Comparison of ENCODE assay signal across 34 cellular contexts in the genomic region with DNA sequence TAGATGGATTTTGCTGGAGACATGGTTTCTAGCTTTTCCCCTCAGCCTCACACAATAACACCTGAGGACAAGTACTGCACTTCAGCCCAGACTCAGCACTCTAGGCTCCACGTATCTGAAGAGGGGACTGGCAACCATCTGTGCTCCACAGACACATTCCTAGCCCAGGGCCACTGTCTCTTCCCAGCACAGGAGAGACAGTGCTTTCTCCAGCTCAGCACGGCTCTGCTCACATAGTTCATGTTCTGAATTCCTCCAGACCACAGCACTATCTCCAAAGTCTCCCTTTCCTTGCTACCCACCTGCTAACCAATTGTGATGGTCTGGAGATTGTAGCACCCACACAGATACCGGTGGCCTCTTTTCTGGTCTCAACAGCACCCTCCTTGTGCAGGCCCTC.
"Had no signal": no experiment of that assay in that cellular context is flagged by ENCODE, and none has a peak within 500 bp of the region (broad histone marks: within the 10 kb centered on the region; RNA-seq: fewer than 3 reads in every experiment).

No MANE protein-coding gene starts in this region.

- H3K9me3 Mint-ChIP-seq: activated CD4-positive, alpha-beta memory T cell treated with anti-CD3 and anti-CD28 coated beads for 36 hours; activated CD4-positive, alpha-beta T cell treated with anti-CD3 and anti-CD28 coated beads, Interleukin-2, amount 10 ng/mL, durations not matched to agents 24 days and 14 days; activated naive CD4-positive, alpha-beta T cell treated with anti-CD3 and anti-CD28 coated beads for 36 hours; activated naive CD8-positive, alpha-beta T cell treated with anti-CD3 and anti-CD28 coated beads for 36 hours; activated T-helper 1 cell treated with anti-CD3 and anti-CD28 coated beads, Interleukin-12 subunit alpha, Interleukin-12 subunit beta, Interleukin-2, Interleukin-4 antibody, amounts not matched to agents 30 ng/mL and 10 ng/mL and 1 ng/mL, durations not matched to agents 14 hours and 24 hours and 36 hours; naive thymus-derived CD4-positive, alpha-beta T cell; stimulated activated memory B cell treated with anti-CD40 and anti-IgM and Interleukin-4, amounts not matched to agents 10 μg/mL and 1 μg/mL and 100 μg/mL, for 72 hours; stimulated activated naive CD8-positive, alpha-beta T cell treated with anti-CD3 and anti-CD28 coated beads, Interleukin-15, amount 100 ng/mL, for 72 hours had no signal

- H3K4me3 Mint-ChIP-seq: activated CD4-positive, alpha-beta memory T cell treated with anti-CD3 and anti-CD28 coated beads for 36 hours; activated CD4-positive, alpha-beta T cell treated with anti-CD3 and anti-CD28 coated beads, Interleukin-2, amount 10 ng/mL, durations not matched to agents 24 days and 14 days; activated naive CD4-positive, alpha-beta T cell treated with anti-CD3 and anti-CD28 coated beads for 36 hours; activated naive CD8-positive, alpha-beta T cell treated with anti-CD3 and anti-CD28 coated beads for 36 hours; activated T-helper 1 cell treated with anti-CD3 and anti-CD28 coated beads, Interleukin-12 subunit alpha, Interleukin-12 subunit beta, Interleukin-2, Interleukin-4 antibody, amounts not matched to agents 30 ng/mL and 10 ng/mL and 1 ng/mL, durations not matched to agents 14 hours and 24 hours and 36 hours; naive thymus-derived CD4-positive, alpha-beta T cell; stimulated activated memory B cell treated with anti-CD40 and anti-IgM and Interleukin-4, amounts not matched to agents 10 μg/mL and 1 μg/mL and 100 μg/mL, for 72 hours; stimulated activated naive CD8-positive, alpha-beta T cell treated with anti-CD3 and anti-CD28 coated beads, Interleukin-15, amount 100 ng/mL, for 72 hours; T-helper 17 cell had no signal

- H3K27ac Mint-ChIP-seq: activated CD4-positive, alpha-beta memory T cell treated with anti-CD3 and anti-CD28 coated beads for 36 hours; activated CD4-positive, alpha-beta T cell treated with anti-CD3 and anti-CD28 coated beads, Interleukin-2, amount 10 ng/mL, durations not matched to agents 24 days and 14 days; activated naive CD4-positive, alpha-beta T cell treated with anti-CD3 and anti-CD28 coated beads for 36 hours; activated naive CD8-positive, alpha-beta T cell treated with anti-CD3 and anti-CD28 coated beads for 36 hours; activated T-helper 1 cell treated with anti-CD3 and anti-CD28 coated beads, Interleukin-12 subunit alpha, Interleukin-12 subunit beta, Interleukin-2, Interleukin-4 antibody, amounts not matched to agents 30 ng/mL and 10 ng/mL and 1 ng/mL, durations not matched to agents 14 hours and 24 hours and 36 hours; naive thymus-derived CD4-positive, alpha-beta T cell; progenitor cell of endocrine pancreas; stimulated activated memory B cell treated with anti-CD40 and anti-IgM and Interleukin-4, amounts not matched to agents 10 μg/mL and 1 μg/mL and 100 μg/mL, for 72 hours; stimulated activated naive CD8-positive, alpha-beta T cell treated with anti-CD3 and anti-CD28 coated beads, Interleukin-15, amount 100 ng/mL, for 72 hours; T-helper 17 cell had no signal

- H3K4me1 ChIP-seq: adrenal gland, ascending aorta, gastrocnemius medialis, left lung, lower lobe of right lung, right lobe of liver, upper lobe of right lung had no signal

- FAIRE-seq: colon, endometrium, small intestine had no signal

- H3K27ac ChIP-seq: adrenal gland, ascending aorta, epithelial cell of prostate, gastrocnemius medialis, hepatocyte, left lung, lower lobe of right lung, ovary, right lobe of liver, upper lobe of right lung had no signal

- H3K4me3 ChIP-seq: adrenal gland, ascending aorta, gastrocnemius medialis, hepatocyte, left lung, lower lobe of right lung, ovary, right lobe of liver, upper lobe of right lung had no signal

- H3K9me3 ChIP-seq: adrenal gland, ascending aorta, gastrocnemius medialis, left lung, lower lobe of right lung, ovary, right lobe of liver, upper lobe of right lung had no signal

- H3K36me3 ChIP-seq: adrenal gland, ascending aorta, gastrocnemius medialis, left lung, lower lobe of right lung, ovary, right lobe of liver, upper lobe of right lung had no signal

- ATAC-seq: gastrocnemius medialis; left lung; lower lobe of right lung; naive thymus-derived CD4-positive, alpha-beta T cell; right lobe of liver; stimulated activated memory B cell treated with anti-CD40 and anti-IgM and Interleukin-4, amounts not matched to agents 10 μg/mL and 1 μg/mL and 100 μg/mL, for 72 hours; stimulated activated naive CD8-positive, alpha-beta T cell treated with anti-CD3 and anti-CD28 coated beads, Interleukin-15, amount 100 ng/mL, for 72 hours; T-helper 17 cell; upper lobe of right lung had no signal

- H3K36me3 Mint-ChIP-seq: activated CD4-positive, alpha-beta memory T cell treated with anti-CD3 and anti-CD28 coated beads for 36 hours; activated naive CD8-positive, alpha-beta T cell treated with anti-CD3 and anti-CD28 coated beads for 36 hours; naive thymus-derived CD4-positive, alpha-beta T cell; stimulated activated memory B cell treated with anti-CD40 and anti-IgM and Interleukin-4, amounts not matched to agents 10 μg/mL and 1 μg/mL and 100 μg/mL, for 72 hours had no signal

- DNase-seq: activated CD4-positive, alpha-beta memory T cell treated with anti-CD3 and anti-CD28 coated beads for 36 hours; activated CD4-positive, alpha-beta T cell treated with anti-CD3 and anti-CD28 coated beads, Interleukin-2, amount 10 ng/mL, durations not matched to agents 24 days and 14 days; activated CD4-positive, CD25-positive, alpha-beta regulatory T cell treated with anti-CD3 and anti-CD28 coated beads, Interleukin-2, amount 50 U/mL, for 72 hours; activated CD8-positive, alpha-beta memory T cell treated with anti-CD3 and anti-CD28 coated beads, Interleukin-2, amount 50 U/mL, for 4 hours; activated effector memory CD4-positive, alpha-beta T cell treated with anti-CD3 and anti-CD28 coated beads, Interleukin-2, amount 50 U/mL, for 16 hours; activated naive CD4-positive, alpha-beta T cell treated with anti-CD3 and anti-CD28 coated beads for 36 hours; activated naive CD8-positive, alpha-beta T cell treated with anti-CD3 and anti-CD28 coated beads for 36 hours; activated T-cell treated with anti-CD3 and anti-CD28 coated beads, Interleukin-2, amount 50 U/mL, for 1 hour; adrenal gland; effector CD8-positive, alpha-beta T cell; gastrocnemius medialis; kidney glomerular epithelial cell; left lung; lower lobe of right lung; naive thymus-derived CD4-positive, alpha-beta T cell; ovary; right lobe of liver; small intestine; stimulated activated CD4-positive, alpha-beta T cell treated with anti-CD3 and anti-CD28 coated beads, Interleukin-1b, Interleukin-23, amount 100 ng/mL, for 48 hours; stimulated activated CD4-positive, alpha-beta T cell treated with anti-CD3 and anti-CD28 coated beads, Interleukin-4, amount 100 ng/mL, for 4 hours; stimulated activated CD8-positive, alpha-beta memory T cell treated with anti-CD3 and anti-CD28 coated beads, Interleukin-4, amount 100 ng/mL, for 48 hours; stimulated activated naive CD8-positive, alpha-beta T cell treated with anti-CD3 and anti-CD28 coated beads, Interleukin-15, amount 100 ng/mL, for 72 hours; substantia nigra; T-helper 17 cell; T1000; upper lobe of right lung had no signal

- H3K27me3 ChIP-seq: adrenal gland, ascending aorta, gastrocnemius medialis, hepatocyte, left lung, ovary, right lobe of liver, upper lobe of right lung had no signal

- H3K4me1 Mint-ChIP-seq: activated CD4-positive, alpha-beta T cell treated with anti-CD3 and anti-CD28 coated beads, Interleukin-2, amount 10 ng/mL, durations not matched to agents 24 days and 14 days; activated naive CD8-positive, alpha-beta T cell treated with anti-CD3 and anti-CD28 coated beads for 36 hours; naive thymus-derived CD4-positive, alpha-beta T cell; stimulated activated memory B cell treated with anti-CD40 and anti-IgM and Interleukin-4, amounts not matched to agents 10 μg/mL and 1 μg/mL and 100 μg/mL, for 72 hours; stimulated activated naive CD8-positive, alpha-beta T cell treated with anti-CD3 and anti-CD28 coated beads, Interleukin-15, amount 100 ng/mL, for 72 hours had no signal
